1 cellular context compared by ENCODE assay signal in genomic region chr9:82599550-82599949, GRCh38.
TF ChIP-seq lines count a peak whose summit lies in the region.

No MANE protein-coding gene starts in this region.

TF ChIP-seq in HepG2, 621 proteins besides CTCF, POLR2A, EP300 and RAD21 (continued from another document and continues in another):
- TF ChIP-seq ZBTB2 (CRISPR knock-in tag; IDR thresholded peaks at IDR 0.05; ENCODE audit: low read depth) (no peak), WIZ (CRISPR knock-in tag; IDR thresholded peaks at IDR 0.05) (no peak), SIN3B (IDR thresholded peaks at IDR 0.05; ENCODE audit: low read length) (no peak), HOXA5 (CRISPR knock-in tag; IDR thresholded peaks at IDR 0.05) (no peak), RXRB (CRISPR knock-in tag; IDR thresholded peaks at IDR 0.05; ENCODE audit: borderline replicate concordance) (peak; percentile 28; the same call in 1 of the 2 replicates), SRSF9 (IDR thresholded peaks at IDR 0.05; ENCODE audit: borderline replicate concordance, insufficient read depth, low read depth, low read length, poor library complexity, severe bottlenecking) (no peak), ESRRA (CRISPR knock-in tag; IDR thresholded peaks at IDR 0.05; ENCODE audit: low read depth) (no peak), HNRNPK (IDR thresholded peaks at IDR 0.05; ENCODE audit: low read depth, low read length, poor library complexity, severe bottlenecking) (no peak), ZNF597 (CRISPR knock-in tag; IDR thresholded peaks at IDR 0.05) (no peak), CCDC6 (CRISPR knock-in tag; IDR thresholded peaks at IDR 0.05) (no peak), ZMAT5 (CRISPR knock-in tag; IDR thresholded peaks at IDR 0.05; ENCODE audit: borderline replicate concordance, low read depth) (no peak), PBX2 (CRISPR knock-in tag; IDR thresholded peaks at IDR 0.05) (no peak), ATF7-NPFF (CRISPR knock-in tag; IDR thresholded peaks at IDR 0.05; ENCODE audit: low read depth) (no peak), DPF2 (CRISPR knock-in tag; IDR thresholded peaks at IDR 0.05; ENCODE audit: borderline replicate concordance, low read depth) (no peak), ZNF770 (CRISPR knock-in tag; IDR thresholded peaks at IDR 0.05) (no peak), BCLAF1 (IDR thresholded peaks at IDR 0.05) (no peak), PAXIP1 (CRISPR knock-in tag; conservative IDR thresholded peaks at IDR 0.05) (0 out of 2 replicates have a peak, but pooled peaks have one; percentile 19), ZNF232 (CRISPR knock-in tag; IDR thresholded peaks at IDR 0.05; ENCODE audit: borderline replicate concordance) (no peak), ZFP91 (CRISPR knock-in tag; IDR thresholded peaks at IDR 0.05; ENCODE audit: borderline replicate concordance) (no peak), CERS6 (CRISPR knock-in tag; IDR thresholded peaks at IDR 0.05) (no peak), ISX (CRISPR knock-in tag; conservative IDR thresholded peaks at IDR 0.05) (no peak), IKZF5 (CRISPR knock-in tag; IDR thresholded peaks at IDR 0.05) (no peak), ZEB1 (IDR thresholded peaks at IDR 0.05; ENCODE audit: insufficient replicate concordance, low read depth) (no peak), ZNF75D (CRISPR knock-in tag; IDR thresholded peaks at IDR 0.05; ENCODE audit: borderline replicate concordance) (no peak), ARID5B (CRISPR knock-in tag; IDR thresholded peaks at IDR 0.05) (peak; percentile 72; the same call in 1 of the 2 replicates), ZNF724P (CRISPR knock-in tag; IDR thresholded peaks at IDR 0.05; ENCODE audit: borderline replicate concordance) (no peak), SMAD1 (CRISPR knock-in tag; IDR thresholded peaks at IDR 0.05; ENCODE audit: borderline replicate concordance, low read depth) (no peak), TCF7 (IDR thresholded peaks at IDR 0.05; ENCODE audit: low read depth) (peak; percentile 62; the same call in 1 of the 2 replicates), ZNF260 (CRISPR knock-in tag; IDR thresholded peaks at IDR 0.05; ENCODE audit: borderline replicate concordance, low read depth) (no peak), SCMH1 (CRISPR knock-in tag; IDR thresholded peaks at IDR 0.05; ENCODE audit: borderline replicate concordance) (no peak), FOXP4 (CRISPR knock-in tag; IDR thresholded peaks at IDR 0.05) (peak; percentile 61), DNMT1 (CRISPR knock-in tag; IDR thresholded peaks at IDR 0.05) (no peak)
